ENCODE assay signal across 8 cellular contexts in the genomic region with DNA sequence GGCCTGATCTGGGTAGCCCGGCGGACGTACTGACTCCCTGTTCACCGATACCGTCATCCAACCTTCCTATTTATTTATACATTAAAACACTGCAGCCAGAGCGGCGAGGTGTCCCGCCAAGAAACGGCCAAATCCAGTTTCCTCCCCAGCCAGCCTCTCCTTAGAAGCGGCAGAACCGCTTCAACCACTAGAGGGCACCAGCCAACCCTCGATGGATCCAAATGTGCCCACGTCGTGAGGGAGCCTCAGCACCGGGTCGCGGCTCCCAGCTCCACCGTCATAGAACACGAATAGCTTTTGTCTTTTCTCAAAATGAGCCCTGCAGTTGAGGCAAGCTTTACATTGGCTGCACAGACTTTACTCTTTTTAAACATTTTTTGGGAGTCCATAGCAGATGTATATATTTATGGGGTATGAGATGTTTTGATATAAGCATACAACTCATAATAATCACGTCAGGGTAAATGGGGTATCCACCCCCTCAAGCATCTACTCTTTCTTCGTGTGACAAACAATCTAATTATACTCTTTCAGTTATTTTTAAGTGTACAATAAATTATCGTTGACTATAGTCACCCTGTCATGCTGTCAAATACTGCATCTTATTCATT. TPM values are rescaled to one million over a fixed set of nuclear protein-coding genes. Genes with fewer than 3 reads are reported as not detected.
DNase-seq lines count a peak whose midpoint lies in the region; ATAC-seq and TF ChIP-seq lines count a peak whose summit lies in the region.

No MANE protein-coding gene starts in this region.

- no peaks in the 10 kb centered on the region for H3K36me3 Mint-ChIP-seq in chondrocyte (ENCODE audit: low read depth)

- no peaks in the 10 kb centered on the region for H3K9me3 Mint-ChIP-seq in chondrocyte (ENCODE audit: low read depth)

- no peak overlapping the region for H3K27ac Mint-ChIP-seq in chondrocyte (ENCODE audit: unreplicated experiment)

- peak; percentile 4 for DNase-seq in AG09309 (ENCODE audit: low read depth)
- peak; percentile 81 for DNase-seq in NCI-H345 treated with DMSO at 0.1 percent for 48 hours (lab: John Stamatoyannopoulos, UW; ENCODE audit: unreplicated experiment)
- peak; percentile 78 for DNase-seq in activated CD4-positive, CD25-positive, alpha-beta regulatory T cell treated with anti-CD3 and anti-CD28 coated beads, Interleukin-2, amount 50 U/mL, for 72 hours
- DNase-seq in chondrocyte (ENCODE audit: low spot score) = no peak
- DNase-seq in left colon = peak; percentile 71 to 90
- DNase-seq in stimulated activated CD4-positive, alpha-beta T cell treated with anti-CD3 and anti-CD28 coated beads, Interleukin-2, amount 100 ng/mL, for 24 hours = peak; percentile 86 to 88

- TF ChIP-seq CTCF in AG09309 (IDR thresholded peaks at IDR 0.05; ENCODE audit: control insufficient read depth, insufficient read depth, low read depth, low read length, missing control alignments) = peak; percentile 97
- peak; percentile 99 for TF ChIP-seq CTCF in chondrocyte (IDR thresholded peaks at IDR 0.05)

- intact Hi-C loops in left colon (cut with DNase I, micrococcal nuclease) = no loop called here

- peaks cover 56% of the 10 kb centered on the region for H3K27me3 Mint-ChIP-seq in chondrocyte (ENCODE audit: low read depth)

- no peak overlapping the region for H3K4me3 ChIP-seq in AG09309 (ENCODE audit: control insufficient read depth, low read depth, low read length)

- peaks cover 12% of the 10 kb centered on the region for H3K4me1 Mint-ChIP-seq in chondrocyte (ENCODE audit: low read depth)

- ATAC-seq in GM18907 (IDR thresholded peaks at IDR 0.05; ENCODE audit: unreplicated experiment) = peak; percentile 89
- ATAC-seq in HG03175 (IDR thresholded peaks at IDR 0.05; ENCODE audit: unreplicated experiment) = peak; percentile 88
- ATAC-seq in left colon = peak; percentile 95

- H3K4me3 Mint-ChIP-seq in chondrocyte (ENCODE audit: unreplicated experiment) = peak overlapping the region; percentile 72

RNA-seq across cellular contexts. Expression of a gene that starts 13.0 kb away (rescaled TPM):
- total RNA-seq in chondrocyte (not detected in 3 replicates), left colon (not detected)
